ENCODE assay signal across 22 cellular contexts in genomic region chr3:49531218-49531617, GRCh38.
"Had no signal": no experiment of that assay in that cellular context is flagged by ENCODE, and none has a peak within 500 bp of the region (broad histone marks: within the 10 kb centered on the region; RNA-seq: fewer than 3 reads in every experiment).

No MANE protein-coding gene starts in this region.

- H3K27me3 ChIP-seq: left lung, ovary, spleen, suprapubic skin, tibial artery, upper lobe of right lung had no signal

- ATAC-seq: left colon; left lung; natural killer cell; sciatic nerve; stimulated activated naive B cell treated with anti-CD40 and anti-IgM and Interleukin-4, amounts not matched to agents 10 μg/mL and 1 μg/mL and 100 μg/mL, for 72 hours; upper lobe of right lung had no signal

- DNase-seq: head of caudate nucleus; hypothalamus; immature natural killer cell; kidney; left colon; left lung; mesendoderm; naive B cell; natural killer cell; small intestine; spleen; stimulated activated CD4-positive, alpha-beta T cell treated with anti-CD3 and anti-CD28 coated beads, Interleukin-4, amount 100 ng/mL, for 4 hours; stimulated activated naive B cell treated with anti-CD40 and anti-IgM and Interleukin-4, amounts not matched to agents 10 μg/mL and 1 μg/mL and 100 μg/mL, for 72 hours; tibial artery; trophoblast cell; upper lobe of right lung had no signal

- H3K9me3 ChIP-seq: left lung, ovary, spleen, suprapubic skin, thoracic aorta, tibial artery, upper lobe of right lung had no signal

- FAIRE-seq: islet of Langerhans, kidney, small intestine had no signal

- H3K36me3 ChIP-seq: ovary had no signal

- H3K4me1 ChIP-seq: left lung, upper lobe of right lung had no signal

- H3K4me3 ChIP-seq: left lung, lung, ovary, spleen, suprapubic skin, thoracic aorta, tibial artery, upper lobe of right lung had no signal

- H3K27ac ChIP-seq: left lung, ovary, spleen, suprapubic skin, thoracic aorta, tibial artery, upper lobe of right lung had no signal
